ENCODE assay signal across 14 cellular contexts in the genomic region with DNA sequence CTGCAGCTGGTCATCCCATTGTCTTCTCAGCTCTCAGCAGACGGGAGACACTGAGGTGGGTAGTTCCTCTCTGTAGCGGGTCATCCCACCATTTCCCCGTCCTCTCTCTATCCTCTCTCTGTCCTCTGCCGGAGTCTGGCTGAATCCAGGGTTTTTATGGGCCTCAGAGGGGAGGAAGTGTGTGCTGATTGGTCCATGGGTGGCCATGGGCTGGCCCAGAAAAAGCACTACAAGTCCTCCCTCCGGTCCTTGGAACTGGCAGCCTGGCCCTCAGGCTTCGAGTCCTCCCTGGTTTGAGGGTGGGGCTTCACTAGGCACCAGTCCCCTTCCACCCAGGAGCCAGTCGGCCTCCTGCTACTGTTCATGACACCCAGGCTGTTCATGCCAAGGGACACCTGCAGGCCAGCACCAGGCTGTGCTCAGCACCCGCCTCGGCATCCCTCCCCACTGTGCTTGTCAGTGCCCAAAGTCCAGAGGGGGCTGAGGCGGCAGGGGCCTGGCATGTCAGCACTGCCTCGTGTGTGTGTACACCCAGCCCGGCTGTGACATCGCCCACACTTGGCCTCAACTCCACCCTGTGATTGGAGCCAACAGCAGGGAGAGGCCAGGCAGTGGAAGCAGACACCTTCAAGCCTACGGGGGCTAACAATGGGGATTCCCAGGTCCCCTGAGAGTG. TPM values are rescaled to one million over a fixed set of nuclear protein-coding genes. Genes with fewer than 3 reads are reported as not detected.
DNase-seq lines count a peak whose midpoint lies in the region; ATAC-seq and TF ChIP-seq lines count a peak whose summit lies in the region.
"Had no signal": no experiment of that assay in that cellular context is flagged by ENCODE, and none has a peak within 500 bp of the region (broad histone marks: within the 10 kb centered on the region; RNA-seq: fewer than 3 reads in every experiment).

No MANE protein-coding gene starts in this region.

- POLR2A ChIA-PET in T-cell (lab: Charles Lee): interaction anchor here (1.2 to 1.8 kb wide), 5 partner anchors 10 to 721 kb away, joined by 3 to 5 read pairs (median 5); no protein-coding TSS in a partner anchor

- no peak for TF ChIP-seq CTCF in progenitor cell of endocrine pancreas (IDR thresholded peaks at IDR 0.05; ENCODE audit: unreplicated experiment)

- DNase-seq in T-cell (peak in 19 of 34 experiments; percentile 10 to 62 (median 22)), activated T-cell treated with anti-CD3 and anti-CD28 coated beads for 48 hours (ENCODE audit: low read depth) (peak; percentile 59), amniotic stem cell (lab: John Stamatoyannopoulos, UW) (no peak), AG20443 (ENCODE audit: low spot score) (no peak), progenitor cell of endocrine pancreas (ENCODE audit: low spot score, unreplicated experiment) (no peak)
- peak; percentile 73 for DNase-seq in stimulated activated CD8-positive, alpha-beta memory T cell treated with anti-CD3 and anti-CD28 coated beads, Interleukin-4, amount 100 ng/mL, for 48 hours
- DNase-seq: Caco-2, glutamatergic neuron, HFFc6, NCI-H1417 treated with DMSO at 0.1 percent for 48 hours, sigmoid colon, SK-N-SH had no signal

- H3K27ac Mint-ChIP-seq in T-cell: peak overlapping the region; percentile 99 to 100
- H3K27ac Mint-ChIP-seq in progenitor cell of endocrine pancreas: no peak overlapping the region
- H3K27ac Mint-ChIP-seq: HFFc6 had no signal

- H3K4me1 Mint-ChIP-seq in T-cell: peaks cover 89 to 96% (median 96%) of the 10 kb centered on the region in 3 donors
- no peaks in the 10 kb centered on the region for H3K4me1 Mint-ChIP-seq in progenitor cell of endocrine pancreas (ENCODE audit: low read depth)

- ATAC-seq in T-cell (replicated peaks in 1 of 4): peak in 3 of 4 experiments; percentile 2 to 5 (median 2)
- ATAC-seq in esophagus mucosa: peak; percentile 12
- no peak for ATAC-seq in GM18867 (IDR thresholded peaks at IDR 0.05; ENCODE audit: unreplicated experiment)

- H3K27me3 Mint-ChIP-seq in T-cell: no peaks in the 10 kb centered on the region
- H3K27me3 Mint-ChIP-seq in progenitor cell of endocrine pancreas: no peaks in the 10 kb centered on the region

- H3K4me3 Mint-ChIP-seq in T-cell: peak overlapping the region; percentile 76 to 85 (median 84)
- no peak overlapping the region for H3K4me3 Mint-ChIP-seq in progenitor cell of endocrine pancreas (ENCODE audit: low read depth)
- H3K4me3 Mint-ChIP-seq: HFFc6 had no signal

- H3K9me3 Mint-ChIP-seq in T-cell: no peaks in the 10 kb centered on the region
- H3K9me3 Mint-ChIP-seq in progenitor cell of endocrine pancreas (ENCODE audit: low read depth): no peaks in the 10 kb centered on the region
- H3K9me3 Mint-ChIP-seq: HFFc6 had no signal

- no peaks in the 10 kb centered on the region for H3K36me3 Mint-ChIP-seq in T-cell
- H3K36me3 Mint-ChIP-seq in progenitor cell of endocrine pancreas (ENCODE audit: insufficient read depth): no peaks in the 10 kb centered on the region

- CTCF ChIA-PET in T-cell (lab: Charles Lee): interaction anchor here (0.8 to 6.0 kb wide), 9 partner anchors 10 to 323 kb away, joined by 3 to 45 read pairs (median 5); a partner anchor contains a TSS

RNA-seq across cellular contexts. Expression of a gene that starts 23.0 kb away (rescaled TPM):
- 10 to 100 TPM; 33.4 to 48.4 (median 41.9) TPM for total RNA-seq in T-cell
- total RNA-seq in esophagus mucosa: 1.8 TPM
- 3.2 and 3.3 TPM in 2 replicates for total RNA-seq in progenitor cell of endocrine pancreas

Comparison
In these comparisons a context has a peak if more than half of its experiments do, and no peak if none do; other contexts are left out.
1. DNase-seq: peak in T-cell (19 of 34), activated T-cell treated with anti-CD3 and anti-CD28 coated beads for 48 hours (single experiment) and stimulated activated CD8-positive, alpha-beta memory T cell treated with anti-CD3 and anti-CD28 coated beads, Interleukin-4, amount 100 ng/mL, for 48 hours (single experiment); none in amniotic stem cell (single experiment), AG20443 (single experiment) and progenitor cell of endocrine pancreas (single experiment).